1 cellular context compared by ENCODE assay signal in the genomic region with DNA sequence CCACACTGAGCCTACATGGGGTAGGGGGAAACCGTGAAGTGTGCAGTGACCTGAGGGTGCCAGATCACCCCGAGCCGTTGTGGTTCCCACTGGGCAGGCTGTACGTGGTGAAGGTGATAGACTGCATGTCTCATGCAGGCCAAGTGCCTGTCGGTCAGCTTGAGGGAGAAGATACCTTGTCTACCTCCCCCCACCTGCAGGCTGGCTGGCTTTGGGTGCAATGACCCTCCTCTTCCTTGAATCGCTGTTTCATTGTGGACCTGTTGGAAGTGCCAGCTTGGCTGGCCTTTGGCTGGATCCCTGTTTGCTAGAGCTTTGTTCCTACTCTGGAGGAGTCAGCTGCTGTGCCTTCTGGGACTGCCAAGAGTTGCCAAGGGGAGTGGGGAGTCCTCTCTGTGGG.
TF ChIP-seq lines count a peak whose summit lies in the region.

No MANE protein-coding gene starts in this region.

TF ChIP-seq in GM23338, 12 proteins besides CTCF, POLR2A, EP300 and RAD21 (continued from another document):
- TF ChIP-seq, protein P1, sequence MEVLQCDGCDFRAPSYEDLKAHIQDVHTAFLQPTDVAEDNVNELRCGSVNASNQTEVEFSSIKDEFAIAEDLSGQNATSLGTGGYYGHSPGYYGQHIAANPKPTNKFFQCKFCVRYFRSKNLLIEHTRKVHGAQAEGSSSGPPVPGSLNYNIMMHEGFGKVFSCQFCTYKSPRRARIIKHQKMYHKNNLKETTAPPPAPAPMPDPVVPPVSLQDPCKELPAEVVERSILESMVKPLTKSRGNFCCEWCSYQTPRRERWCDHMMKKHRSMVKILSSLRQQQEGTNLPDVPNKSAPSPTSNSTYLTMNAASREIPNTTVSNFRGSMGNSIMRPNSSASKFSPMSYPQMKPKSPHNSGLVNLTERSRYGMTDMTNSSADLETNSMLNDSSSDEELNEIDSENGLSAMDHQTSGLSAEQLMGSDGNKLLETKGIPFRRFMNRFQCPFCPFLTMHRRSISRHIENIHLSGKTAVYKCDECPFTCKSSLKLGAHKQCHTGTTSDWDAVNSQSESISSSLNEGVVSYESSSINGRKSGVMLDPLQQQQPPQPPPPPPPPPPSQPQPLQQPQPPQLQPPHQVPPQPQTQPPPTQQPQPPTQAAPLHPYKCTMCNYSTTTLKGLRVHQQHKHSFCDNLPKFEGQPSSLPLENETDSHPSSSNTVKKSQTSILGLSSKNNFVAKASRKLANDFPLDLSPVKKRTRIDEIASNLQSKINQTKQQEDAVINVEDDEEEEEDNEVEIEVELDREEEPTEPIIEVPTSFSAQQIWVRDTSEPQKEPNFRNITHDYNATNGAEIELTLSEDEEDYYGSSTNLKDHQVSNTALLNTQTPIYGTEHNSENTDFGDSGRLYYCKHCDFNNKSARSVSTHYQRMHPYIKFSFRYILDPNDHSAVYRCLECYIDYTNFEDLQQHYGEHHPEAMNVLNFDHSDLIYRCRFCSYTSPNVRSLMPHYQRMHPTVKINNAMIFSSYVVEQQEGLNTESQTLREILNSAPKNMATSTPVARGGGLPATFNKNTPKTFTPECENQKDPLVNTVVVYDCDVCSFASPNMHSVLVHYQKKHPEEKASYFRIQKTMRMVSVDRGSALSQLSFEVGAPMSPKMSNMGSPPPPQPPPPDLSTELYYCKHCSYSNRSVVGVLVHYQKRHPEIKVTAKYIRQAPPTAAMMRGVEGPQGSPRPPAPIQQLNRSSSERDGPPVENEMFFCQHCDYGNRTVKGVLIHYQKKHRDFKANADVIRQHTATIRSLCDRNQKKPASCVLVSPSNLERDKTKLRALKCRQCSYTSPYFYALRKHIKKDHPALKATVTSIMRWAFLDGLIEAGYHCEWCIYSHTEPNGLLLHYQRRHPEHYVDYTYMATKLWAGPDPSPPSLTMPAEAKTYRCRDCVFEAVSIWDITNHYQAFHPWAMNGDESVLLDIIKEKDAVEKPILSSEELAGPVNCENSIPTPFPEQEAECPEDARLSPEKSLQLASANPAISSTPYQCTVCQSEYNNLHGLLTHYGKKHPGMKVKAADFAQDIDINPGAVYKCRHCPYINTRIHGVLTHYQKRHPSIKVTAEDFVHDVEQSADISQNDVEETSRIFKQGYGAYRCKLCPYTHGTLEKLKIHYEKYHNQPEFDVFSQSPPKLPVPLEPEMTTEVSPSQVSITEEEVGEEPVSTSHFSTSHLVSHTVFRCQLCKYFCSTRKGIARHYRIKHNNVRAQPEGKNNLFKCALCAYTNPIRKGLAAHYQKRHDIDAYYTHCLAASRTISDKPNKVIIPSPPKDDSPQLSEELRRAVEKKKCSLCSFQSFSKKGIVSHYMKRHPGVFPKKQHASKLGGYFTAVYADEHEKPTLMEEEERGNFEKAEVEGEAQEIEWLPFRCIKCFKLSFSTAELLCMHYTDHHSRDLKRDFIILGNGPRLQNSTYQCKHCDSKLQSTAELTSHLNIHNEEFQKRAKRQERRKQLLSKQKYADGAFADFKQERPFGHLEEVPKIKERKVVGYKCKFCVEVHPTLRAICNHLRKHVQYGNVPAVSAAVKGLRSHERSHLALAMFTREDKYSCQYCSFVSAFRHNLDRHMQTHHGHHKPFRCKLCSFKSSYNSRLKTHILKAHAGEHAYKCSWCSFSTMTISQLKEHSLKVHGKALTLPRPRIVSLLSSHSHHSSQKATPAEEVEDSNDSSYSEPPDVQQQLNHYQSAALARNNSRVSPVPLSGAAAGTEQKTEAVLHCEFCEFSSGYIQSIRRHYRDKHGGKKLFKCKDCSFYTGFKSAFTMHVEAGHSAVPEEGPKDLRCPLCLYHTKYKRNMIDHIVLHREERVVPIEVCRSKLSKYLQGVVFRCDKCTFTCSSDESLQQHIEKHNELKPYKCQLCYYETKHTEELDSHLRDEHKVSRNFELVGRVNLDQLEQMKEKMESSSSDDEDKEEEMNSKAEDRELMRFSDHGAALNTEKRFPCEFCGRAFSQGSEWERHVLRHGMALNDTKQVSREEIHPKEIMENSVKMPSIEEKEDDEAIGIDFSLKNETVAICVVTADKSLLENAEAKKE (CRISPR knock-in tag; IDR thresholded peaks at IDR 0.05) = no peak
- TF ChIP-seq CREB1 (CRISPR knock-in tag; IDR thresholded peaks at IDR 0.05; ENCODE audit: low read depth) (no peak), EZH2phosphoT487 (IDR thresholded peaks at IDR 0.05; ENCODE audit: unreplicated experiment) (no peak), STAT1 (IDR thresholded peaks at IDR 0.05; ENCODE audit: unreplicated experiment) (no peak)
- TF ChIP-seq, protein P2, sequence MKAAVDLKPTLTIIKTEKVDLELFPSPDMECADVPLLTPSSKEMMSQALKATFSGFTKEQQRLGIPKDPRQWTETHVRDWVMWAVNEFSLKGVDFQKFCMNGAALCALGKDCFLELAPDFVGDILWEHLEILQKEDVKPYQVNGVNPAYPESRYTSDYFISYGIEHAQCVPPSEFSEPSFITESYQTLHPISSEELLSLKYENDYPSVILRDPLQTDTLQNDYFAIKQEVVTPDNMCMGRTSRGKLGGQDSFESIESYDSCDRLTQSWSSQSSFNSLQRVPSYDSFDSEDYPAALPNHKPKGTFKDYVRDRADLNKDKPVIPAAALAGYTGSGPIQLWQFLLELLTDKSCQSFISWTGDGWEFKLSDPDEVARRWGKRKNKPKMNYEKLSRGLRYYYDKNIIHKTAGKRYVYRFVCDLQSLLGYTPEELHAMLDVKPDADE (IDR thresholded peaks at IDR 0.05) = no peak
- TF ChIP-seq, protein P3, sequence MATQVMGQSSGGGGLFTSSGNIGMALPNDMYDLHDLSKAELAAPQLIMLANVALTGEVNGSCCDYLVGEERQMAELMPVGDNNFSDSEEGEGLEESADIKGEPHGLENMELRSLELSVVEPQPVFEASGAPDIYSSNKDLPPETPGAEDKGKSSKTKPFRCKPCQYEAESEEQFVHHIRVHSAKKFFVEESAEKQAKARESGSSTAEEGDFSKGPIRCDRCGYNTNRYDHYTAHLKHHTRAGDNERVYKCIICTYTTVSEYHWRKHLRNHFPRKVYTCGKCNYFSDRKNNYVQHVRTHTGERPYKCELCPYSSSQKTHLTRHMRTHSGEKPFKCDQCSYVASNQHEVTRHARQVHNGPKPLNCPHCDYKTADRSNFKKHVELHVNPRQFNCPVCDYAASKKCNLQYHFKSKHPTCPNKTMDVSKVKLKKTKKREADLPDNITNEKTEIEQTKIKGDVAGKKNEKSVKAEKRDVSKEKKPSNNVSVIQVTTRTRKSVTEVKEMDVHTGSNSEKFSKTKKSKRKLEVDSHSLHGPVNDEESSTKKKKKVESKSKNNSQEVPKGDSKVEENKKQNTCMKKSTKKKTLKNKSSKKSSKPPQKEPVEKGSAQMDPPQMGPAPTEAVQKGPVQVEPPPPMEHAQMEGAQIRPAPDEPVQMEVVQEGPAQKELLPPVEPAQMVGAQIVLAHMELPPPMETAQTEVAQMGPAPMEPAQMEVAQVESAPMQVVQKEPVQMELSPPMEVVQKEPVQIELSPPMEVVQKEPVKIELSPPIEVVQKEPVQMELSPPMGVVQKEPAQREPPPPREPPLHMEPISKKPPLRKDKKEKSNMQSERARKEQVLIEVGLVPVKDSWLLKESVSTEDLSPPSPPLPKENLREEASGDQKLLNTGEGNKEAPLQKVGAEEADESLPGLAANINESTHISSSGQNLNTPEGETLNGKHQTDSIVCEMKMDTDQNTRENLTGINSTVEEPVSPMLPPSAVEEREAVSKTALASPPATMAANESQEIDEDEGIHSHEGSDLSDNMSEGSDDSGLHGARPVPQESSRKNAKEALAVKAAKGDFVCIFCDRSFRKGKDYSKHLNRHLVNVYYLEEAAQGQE (IDR thresholded peaks at IDR 0.05; ENCODE audit: unreplicated experiment) = no peak
TF ChIP-seq in GM23338: peak in this region for 0.
